ENCODE assay signal across 14 cellular contexts in the genomic region with DNA sequence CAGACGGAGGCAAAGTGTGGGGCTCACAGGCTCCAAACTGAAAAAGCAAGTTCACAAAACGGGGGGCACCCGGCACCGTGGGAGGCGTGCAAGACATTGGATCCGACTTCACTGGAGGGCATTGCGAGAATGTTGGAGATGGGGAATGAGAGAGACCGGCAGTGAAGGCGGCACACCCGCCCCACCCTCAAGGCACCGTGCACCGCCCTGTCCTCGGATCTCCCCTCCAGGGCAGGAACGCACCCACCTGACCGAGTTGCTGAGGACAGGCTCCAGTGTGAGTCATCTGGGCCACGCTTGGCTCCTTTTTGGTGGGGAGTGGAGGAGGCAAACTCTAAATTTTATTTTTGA.
"Had no signal": no experiment of that assay in that cellular context is flagged by ENCODE, and none has a peak within 500 bp of the region (broad histone marks: within the 10 kb centered on the region; RNA-seq: fewer than 3 reads in every experiment).

No MANE protein-coding gene starts in this region.

- H3K9me3 Mint-ChIP-seq: activated CD4-positive, alpha-beta T cell treated with anti-CD3 and anti-CD28 coated beads, Interleukin-2, amount 10 ng/mL, durations not matched to agents 7 days and 5 days; activated naive CD4-positive, alpha-beta T cell treated with anti-CD3 and anti-CD28 coated beads, Interleukin-2, amount 10 ng/mL, durations not matched to agents 7 days and 5 days had no signal

- DNase-seq: activated CD4-positive, alpha-beta T cell treated with anti-CD3 and anti-CD28 coated beads, Interleukin-2, amount 10 ng/mL, durations not matched to agents 7 days and 5 days; activated CD8-positive, alpha-beta memory T cell treated with anti-CD3 and anti-CD28 coated beads for 24 hours; activated naive CD4-positive, alpha-beta T cell treated with anti-CD3 and anti-CD28 coated beads, Interleukin-2, amount 10 ng/mL, durations not matched to agents 7 days and 5 days; erythroblast; left colon; mucosa of descending colon; stimulated activated CD4-positive, alpha-beta T cell treated with anti-CD3 and anti-CD28 coated beads, Interleukin-15, amount 100 ng/mL, for 24 hours; stimulated activated CD4-positive, alpha-beta T cell treated with anti-CD3 and anti-CD28 coated beads, Interleukin-4, amount 100 ng/mL, for 24 hours; stimulated activated naive CD4-positive, alpha-beta T cell had no signal

- H3K4me3 ChIP-seq: gastroesophageal sphincter, mucosa of descending colon, skin epidermis, tibial artery had no signal

- H3K27ac Mint-ChIP-seq: activated CD4-positive, alpha-beta T cell treated with anti-CD3 and anti-CD28 coated beads, Interleukin-2, amount 10 ng/mL, durations not matched to agents 7 days and 5 days; activated naive CD4-positive, alpha-beta T cell treated with anti-CD3 and anti-CD28 coated beads, Interleukin-2, amount 10 ng/mL, durations not matched to agents 7 days and 5 days had no signal

- H3K9me3 ChIP-seq: mucosa of descending colon, neutrophil, tibial artery had no signal

- H3K27ac ChIP-seq: gastroesophageal sphincter, neutrophil, skin epidermis, tibial artery had no signal

- H3K4me3 Mint-ChIP-seq: activated CD4-positive, alpha-beta T cell treated with anti-CD3 and anti-CD28 coated beads, Interleukin-2, amount 10 ng/mL, durations not matched to agents 7 days and 5 days; activated naive CD4-positive, alpha-beta T cell treated with anti-CD3 and anti-CD28 coated beads, Interleukin-2, amount 10 ng/mL, durations not matched to agents 7 days and 5 days; naive thymus-derived CD8-positive, alpha-beta T cell had no signal

- H3K4me1 ChIP-seq: gastroesophageal sphincter, tibial artery had no signal

- H3K4me1 Mint-ChIP-seq: activated CD4-positive, alpha-beta T cell treated with anti-CD3 and anti-CD28 coated beads, Interleukin-2, amount 10 ng/mL, durations not matched to agents 7 days and 5 days; activated naive CD4-positive, alpha-beta T cell treated with anti-CD3 and anti-CD28 coated beads, Interleukin-2, amount 10 ng/mL, durations not matched to agents 7 days and 5 days had no signal

- H3K36me3 Mint-ChIP-seq: activated naive CD4-positive, alpha-beta T cell treated with anti-CD3 and anti-CD28 coated beads, Interleukin-2, amount 10 ng/mL, durations not matched to agents 7 days and 5 days had no signal

- H3K36me3 ChIP-seq: gastroesophageal sphincter, neutrophil, tibial artery had no signal

- H3K27me3 Mint-ChIP-seq: activated CD4-positive, alpha-beta T cell treated with anti-CD3 and anti-CD28 coated beads, Interleukin-2, amount 10 ng/mL, durations not matched to agents 7 days and 5 days had no signal

- ATAC-seq: gastroesophageal sphincter; left colon; mucosa of descending colon; naive thymus-derived CD8-positive, alpha-beta T cell had no signal
